Comparison of ENCODE assay signal across 8 cellular contexts in the genomic region with DNA sequence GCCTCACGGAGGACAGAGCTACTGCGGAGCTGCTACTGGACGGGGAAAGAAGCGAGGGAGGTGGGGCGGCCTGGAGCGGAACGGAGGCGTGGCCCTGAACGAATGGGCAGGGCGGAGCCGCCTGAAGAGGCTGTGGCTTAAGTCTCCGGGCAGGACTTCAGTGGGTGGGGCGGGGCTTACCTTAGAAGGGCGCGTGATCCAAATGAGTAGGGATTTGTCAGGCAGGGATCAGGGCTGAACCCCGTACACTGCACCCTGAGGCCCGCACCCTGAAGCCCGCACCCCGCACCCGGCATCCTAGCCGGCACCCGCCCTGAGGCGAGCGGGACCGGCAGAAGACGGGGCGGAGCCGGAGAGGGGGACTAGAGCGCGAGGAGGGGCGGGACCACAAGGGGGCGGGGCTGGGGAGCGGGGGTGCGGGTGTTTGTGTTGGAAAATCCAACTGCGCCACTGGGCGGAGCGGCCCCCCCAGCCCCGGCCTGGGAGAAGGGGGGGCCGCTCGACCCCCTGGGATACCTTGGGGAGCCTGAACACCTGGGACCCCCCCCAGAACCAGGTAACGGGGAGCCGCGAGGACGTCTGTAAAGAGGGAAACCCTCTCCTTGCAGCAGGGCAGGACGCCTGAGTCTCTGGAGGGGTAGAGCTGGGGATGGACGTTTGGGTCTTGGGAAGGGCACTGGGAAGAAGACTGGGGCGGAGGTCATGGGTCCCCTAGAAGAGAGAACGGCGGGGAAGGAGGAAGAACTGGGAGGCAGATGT. TPM values are rescaled to one million over a fixed set of nuclear protein-coding genes. Genes with fewer than 3 reads are reported as not detected.
DNase-seq lines count a peak whose midpoint lies in the region; ATAC-seq and TF ChIP-seq lines count a peak whose summit lies in the region.

A gene with protein sequence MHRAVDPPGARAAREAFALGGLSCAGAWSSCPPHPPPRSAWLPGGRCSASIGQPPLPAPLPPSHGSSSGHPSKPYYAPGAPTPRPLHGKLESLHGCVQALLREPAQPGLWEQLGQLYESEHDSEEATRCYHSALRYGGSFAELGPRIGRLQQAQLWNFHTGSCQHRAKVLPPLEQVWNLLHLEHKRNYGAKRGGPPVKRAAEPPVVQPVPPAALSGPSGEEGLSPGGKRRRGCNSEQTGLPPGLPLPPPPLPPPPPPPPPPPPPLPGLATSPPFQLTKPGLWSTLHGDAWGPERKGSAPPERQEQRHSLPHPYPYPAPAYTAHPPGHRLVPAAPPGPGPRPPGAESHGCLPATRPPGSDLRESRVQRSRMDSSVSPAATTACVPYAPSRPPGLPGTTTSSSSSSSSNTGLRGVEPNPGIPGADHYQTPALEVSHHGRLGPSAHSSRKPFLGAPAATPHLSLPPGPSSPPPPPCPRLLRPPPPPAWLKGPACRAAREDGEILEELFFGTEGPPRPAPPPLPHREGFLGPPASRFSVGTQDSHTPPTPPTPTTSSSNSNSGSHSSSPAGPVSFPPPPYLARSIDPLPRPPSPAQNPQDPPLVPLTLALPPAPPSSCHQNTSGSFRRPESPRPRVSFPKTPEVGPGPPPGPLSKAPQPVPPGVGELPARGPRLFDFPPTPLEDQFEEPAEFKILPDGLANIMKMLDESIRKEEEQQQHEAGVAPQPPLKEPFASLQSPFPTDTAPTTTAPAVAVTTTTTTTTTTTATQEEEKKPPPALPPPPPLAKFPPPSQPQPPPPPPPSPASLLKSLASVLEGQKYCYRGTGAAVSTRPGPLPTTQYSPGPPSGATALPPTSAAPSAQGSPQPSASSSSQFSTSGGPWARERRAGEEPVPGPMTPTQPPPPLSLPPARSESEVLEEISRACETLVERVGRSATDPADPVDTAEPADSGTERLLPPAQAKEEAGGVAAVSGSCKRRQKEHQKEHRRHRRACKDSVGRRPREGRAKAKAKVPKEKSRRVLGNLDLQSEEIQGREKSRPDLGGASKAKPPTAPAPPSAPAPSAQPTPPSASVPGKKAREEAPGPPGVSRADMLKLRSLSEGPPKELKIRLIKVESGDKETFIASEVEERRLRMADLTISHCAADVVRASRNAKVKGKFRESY (N-terminal part only) (plus strand): TSS at position 423 of the 759 bp plus-strand sequence. CDS start 11,338 bp downstream, outside the sequence.

- peak within 1 kb of the TSS; percentile 95 for H3K27ac Mint-ChIP-seq in Calu3 (ENCODE audit: unreplicated experiment)
- H3K27ac Mint-ChIP-seq in naive thymus-derived CD8-positive, alpha-beta T cell: peak within 1 kb of the TSS; percentile 95 to 100 (median 100)

- peak; percentile 39 for ATAC-seq in GM21576 (IDR thresholded peaks at IDR 0.05; ENCODE audit: unreplicated experiment)
- peak; percentile 44 to 45 for ATAC-seq in naive thymus-derived CD8-positive, alpha-beta T cell

- peaks cover 47% of the 10 kb centered on the region for H3K27me3 Mint-ChIP-seq in Calu3 (ENCODE audit: unreplicated experiment)
- H3K27me3 Mint-ChIP-seq in naive thymus-derived CD8-positive, alpha-beta T cell: peaks cover 0 to 4% (median 0%) of the 10 kb centered on the region in 5 donors

- no peaks in the 10 kb centered on the region for H3K9me3 Mint-ChIP-seq in Calu3 (ENCODE audit: low read depth, unreplicated experiment)
- H3K9me3 Mint-ChIP-seq in naive thymus-derived CD8-positive, alpha-beta T cell: no peaks in the 10 kb centered on the region

- POLR2A ChIA-PET in naive thymus-derived CD8-positive, alpha-beta T cell (lab: Charles Lee): interaction anchor here (0.6 to 6.8 kb wide), 18 partner anchors 8 to 156 kb away, joined by 3 to 116 read pairs (median 8); partner anchors contain the start of genes CNTROB, CYB5D1, NAA38 and RNF227

- peak within 1 kb of the TSS; percentile 82 for H3K4me3 Mint-ChIP-seq in Calu3 (ENCODE audit: low read depth, unreplicated experiment)
- H3K4me3 Mint-ChIP-seq in naive thymus-derived CD8-positive, alpha-beta T cell: peak within 1 kb of the TSS; percentile 96 to 99 (median 98)

- DNase-seq in Calu3: peak; percentile 84
- DNase-seq in Kasumi-1 (lab: John Stamatoyannopoulos, UW): peak; percentile 52 to 74
- peak; percentile 77 for DNase-seq in SHP77 treated with DMSO at 0.1 percent for 48 hours (lab: John Stamatoyannopoulos, UW)
- peak; percentile 95 for DNase-seq in activated effector memory CD4-positive, alpha-beta T cell treated with anti-CD3 and anti-CD28 coated beads, Interleukin-2, amount 50 U/mL, for 16 hours
- peak; percentile 83 for DNase-seq in fibroblast of peridontal ligament (ENCODE audit: extremely low read depth)
- peak; percentile 75 to 95 (median 86) for DNase-seq in naive thymus-derived CD8-positive, alpha-beta T cell
- DNase-seq in stimulated activated naive CD4-positive, alpha-beta T cell (lab: John Stamatoyannopoulos, UW): peak; percentile 90 to 97 (median 92)

- CTCF ChIA-PET in Calu3 (lab: Charles Lee): interaction anchor here (0.7 to 1.2 kb wide), 6 partner anchors 8 to 111 kb away, joined by 3 to 4 read pairs (median 3); partner anchors contain the start of genes CYB5D1 and NAA38

- intact Hi-C loops in Calu3 (cut with micrococcal nuclease; ENCODE audit: unreplicated experiment): no loop called here

- no TSS peak for BruUV-seq in Calu3 (replicated peaks; lab: Mats Ljungman, UMichigan)

- peaks cover 55% of the 10 kb centered on the region for H3K36me3 Mint-ChIP-seq in Calu3 (ENCODE audit: insufficient read depth, unreplicated experiment)
- H3K36me3 Mint-ChIP-seq in naive thymus-derived CD8-positive, alpha-beta T cell: no peaks in the 10 kb centered on the region

- peaks cover 32% of the 10 kb centered on the region for H3K4me1 Mint-ChIP-seq in Calu3 (ENCODE audit: low read depth, unreplicated experiment)
- H3K4me1 Mint-ChIP-seq in naive thymus-derived CD8-positive, alpha-beta T cell: peaks cover 32 to 43% (median 36%) of the 10 kb centered on the region in 4 donors

- TF ChIP-seq CTCF in Calu3 (IDR thresholded peaks at IDR 0.05; ENCODE audit: unreplicated experiment): no peak

RNA-seq across cellular contexts. Expression of the gene that starts here (rescaled TPM):
- total RNA-seq in Calu3 (2022): 29.0 and 37.3 TPM in 2 replicates
- total RNA-seq in naive thymus-derived CD8-positive, alpha-beta T cell: 100 to 1,000 TPM; 113 TPM
- 1 to 10 TPM in 2 of 3 donors, under 1 TPM in 1; 0.28 to 1.2 (median 1.0) TPM for polyA plus RNA-seq in naive thymus-derived CD8-positive, alpha-beta T cell

Comparison
In these comparisons a context has a peak if more than half of its experiments do, and no peak if none do; other contexts are left out.
1. Peak in every context shown above with its lines: DNase-seq and ATAC-seq.